In the genomic region with DNA sequence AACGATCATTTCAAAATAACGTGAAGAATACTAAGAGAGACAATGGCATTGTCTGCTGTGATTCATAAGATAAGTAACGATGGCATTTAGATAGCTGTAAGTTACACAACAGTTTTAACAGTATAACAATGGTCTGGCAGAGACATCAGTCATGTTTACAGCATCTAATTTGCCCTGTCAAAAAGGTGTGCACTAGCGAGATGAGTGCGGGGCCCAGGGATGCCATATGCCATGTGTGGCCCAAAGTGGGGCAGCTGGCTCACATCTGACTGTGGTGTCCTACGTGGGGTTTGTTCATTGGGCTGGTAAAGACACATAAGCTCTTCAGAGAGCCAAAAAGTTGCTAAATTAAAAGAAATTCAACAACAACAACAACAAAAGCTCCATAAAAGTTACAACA, we compare ENCODE assay signal across 28 cellular contexts.
"Had no signal": no experiment of that assay in that cellular context is flagged by ENCODE, and none has a peak within 500 bp of the region (broad histone marks: within the 10 kb centered on the region; RNA-seq: fewer than 3 reads in every experiment).

No MANE protein-coding gene starts in this region.

- H3K27ac ChIP-seq: epithelial cell of prostate, esophagus squamous epithelium, hepatocyte, ovary, skin epidermis, thoracic aorta, uterus had no signal

- H3K27me3 ChIP-seq: esophagus squamous epithelium, hepatocyte, ovary, uterus had no signal

- H3K9me3 ChIP-seq: ovary, thoracic aorta, uterus had no signal

- H3K36me3 ChIP-seq: ovary, uterus had no signal

- H3K27me3 Mint-ChIP-seq: activated CD8-positive, alpha-beta memory T cell treated with anti-CD3 and anti-CD28 coated beads, Interleukin-2, amount 10 ng/mL, durations not matched to agents 7 days and 5 days; activated CD8-positive, alpha-beta T cell treated with anti-CD3 and anti-CD28 coated beads for 36 hours; activated naive CD8-positive, alpha-beta T cell; central memory CD8-positive, alpha-beta T cell; progenitor cell of endocrine pancreas; stimulated activated naive CD8-positive, alpha-beta T cell treated with anti-CD3 and anti-CD28 coated beads, Interleukin-15, Interleukin-2, amounts not matched to agents 100 ng/mL and 50 ng/mL, for 24 hours; type B pancreatic cell had no signal

- H3K4me3 ChIP-seq: esophagus squamous epithelium, hepatocyte, ovary, skin epidermis, thoracic aorta, uterus had no signal

- H3K4me3 Mint-ChIP-seq: activated CD8-positive, alpha-beta memory T cell treated with anti-CD3 and anti-CD28 coated beads, Interleukin-2, amount 10 ng/mL, durations not matched to agents 7 days and 5 days; activated CD8-positive, alpha-beta T cell treated with anti-CD3 and anti-CD28 coated beads for 36 hours; activated naive CD8-positive, alpha-beta T cell; activated T-cell treated with anti-CD3 and anti-CD28 coated beads, Interleukin-2, amount 50 U/mL, for 72 hours; central memory CD8-positive, alpha-beta T cell; stimulated activated effector memory CD8-positive, alpha-beta T cell treated with anti-CD3 and anti-CD28 coated beads, Interleukin-12 subunit alpha, Interleukin-12 subunit beta, amount 100 ng/mL, for 72 hours; stimulated activated naive CD8-positive, alpha-beta T cell treated with anti-CD3 and anti-CD28 coated beads, Interleukin-15, Interleukin-2, amounts not matched to agents 100 ng/mL and 50 ng/mL, for 24 hours; type B pancreatic cell had no signal

- H3K4me1 Mint-ChIP-seq: activated CD8-positive, alpha-beta memory T cell treated with anti-CD3 and anti-CD28 coated beads, Interleukin-2, amount 10 ng/mL, durations not matched to agents 7 days and 5 days; central memory CD8-positive, alpha-beta T cell; stimulated activated effector memory CD8-positive, alpha-beta T cell treated with anti-CD3 and anti-CD28 coated beads, Interleukin-12 subunit alpha, Interleukin-12 subunit beta, amount 100 ng/mL, for 72 hours had no signal

- H3K4me1 ChIP-seq: esophagus squamous epithelium, uterus had no signal

- H3K4me2 ChIP-seq: hepatocyte had no signal

- ATAC-seq: activated CD8-positive, alpha-beta memory T cell treated with anti-CD3 and anti-CD28 coated beads, Interleukin-2, amount 10 ng/mL, durations not matched to agents 7 days and 5 days; activated CD8-positive, alpha-beta T cell treated with anti-CD3 and anti-CD28 coated beads for 36 hours; activated T-cell treated with anti-CD3 and anti-CD28 coated beads, Interleukin-2, amount 50 U/mL, for 72 hours; left ventricle myocardium superior; sciatic nerve; stimulated activated effector memory CD8-positive, alpha-beta T cell treated with anti-CD3 and anti-CD28 coated beads, Interleukin-12 subunit alpha, Interleukin-12 subunit beta, amount 100 ng/mL, for 72 hours had no signal

- DNase-seq: activated CD4-positive, alpha-beta T cell treated with anti-CD3 and anti-CD28 coated beads for 1 hour; activated CD4-positive, alpha-beta T cell treated with anti-CD3 and anti-CD28 coated beads, Interleukin-2, amount 50 U/mL, for 1 hour; activated CD8-positive, alpha-beta memory T cell treated with anti-CD3 and anti-CD28 coated beads, Interleukin-2, amount 10 ng/mL, durations not matched to agents 7 days and 5 days; activated CD8-positive, alpha-beta T cell treated with anti-CD3 and anti-CD28 coated beads for 36 hours; activated naive CD4-positive, alpha-beta T cell; activated T-cell treated with anti-CD3 and anti-CD28 coated beads for 4 hours; activated T-cell treated with anti-CD3 and anti-CD28 coated beads, Interleukin-2, amount 50 U/mL, for 72 hours; anterior cingulate cortex; effector CD8-positive, alpha-beta T cell; esophagus squamous epithelium; foreskin melanocyte; islet precursor cell; left ventricle myocardium superior; ovary; stimulated activated CD4-positive, alpha-beta T cell treated with anti-CD3 and anti-CD28 coated beads, Interleukin-12 subunit alpha, Interleukin-12 subunit beta, amount 100 ng/mL, for 4 hours; stimulated activated CD4-positive, alpha-beta T cell treated with anti-CD3 and anti-CD28 coated beads, Interleukin-4, amount 100 ng/mL, for 24 hours; uterus had no signal

- H2AFZ ChIP-seq: hepatocyte had no signal

- H3K27ac Mint-ChIP-seq: activated CD8-positive, alpha-beta memory T cell treated with anti-CD3 and anti-CD28 coated beads, Interleukin-2, amount 10 ng/mL, durations not matched to agents 7 days and 5 days; activated CD8-positive, alpha-beta T cell treated with anti-CD3 and anti-CD28 coated beads for 36 hours; activated naive CD8-positive, alpha-beta T cell; activated T-cell treated with anti-CD3 and anti-CD28 coated beads, Interleukin-2, amount 50 U/mL, for 72 hours; progenitor cell of endocrine pancreas; stimulated activated effector memory CD8-positive, alpha-beta T cell treated with anti-CD3 and anti-CD28 coated beads, Interleukin-12 subunit alpha, Interleukin-12 subunit beta, amount 100 ng/mL, for 72 hours; stimulated activated naive CD8-positive, alpha-beta T cell treated with anti-CD3 and anti-CD28 coated beads, Interleukin-15, Interleukin-2, amounts not matched to agents 100 ng/mL and 50 ng/mL, for 24 hours; type B pancreatic cell had no signal
